ENCODE assay signal across 12 cellular contexts in genomic region chr5:115423541-115423940, GRCh38.
DNase-seq lines count a peak whose midpoint lies in the region; ATAC-seq and TF ChIP-seq lines count a peak whose summit lies in the region.
"Had no signal": no experiment of that assay in that cellular context is flagged by ENCODE, and none has a peak within 500 bp of the region (broad histone marks: within the 10 kb centered on the region; RNA-seq: fewer than 3 reads in every experiment).

No MANE protein-coding gene starts in this region.

- H3K9ac ChIP-seq in endodermal cell (ENCODE audit: extremely low read depth, low read length, poor library complexity, severe bottlenecking): no peak overlapping the region

- ATAC-seq in right cardiac atrium (peak; percentile 97 to 98), sciatic nerve (peak; percentile 95)

- H3K27me3 Mint-ChIP-seq in endodermal cell (ENCODE audit: insufficient read depth): peaks cover 34% of the 10 kb centered on the region
- peaks cover 14% of the 10 kb centered on the region for H3K27me3 Mint-ChIP-seq in activated T-helper 2 cell treated with anti-CD3 and anti-CD28 coated beads, Interferon-gamma antibody, Interleukin-2, Interleukin-4, amounts not matched to agents 10 μg/mL and 5 μg/mL and 100 μg/mL, durations not matched to agents 14 hours and 24 hours and 36 hours (ENCODE audit: low read depth)
- H3K27me3 Mint-ChIP-seq: brain had no signal

- DNase-seq in H4 (ENCODE audit: low spot score): peak; percentile 52
- peak; percentile 55 to 60 for DNase-seq in cardiac fibroblast (ENCODE audit: low read depth in 2 of 2)
- peak; percentile 73 to 89 (median 86) for DNase-seq in right cardiac atrium
- DNase-seq in sciatic nerve (ENCODE audit: low spot score): peak; percentile 58
- DNase-seq in NK-92 treated with Interleukin-12 subunit alpha and Interleukin-12 subunit beta, amount 100 ng/mL, for 24 hours (lab: John Stamatoyannopoulos, UW): no peak
- DNase-seq in T1000 (lab: John Stamatoyannopoulos, UW): no peak
- DNase-seq in endodermal cell: no peak
- no peak for DNase-seq in activated T-helper 2 cell treated with anti-CD3 and anti-CD28 coated beads, Interferon-gamma antibody, Interleukin-2, Interleukin-4, amounts not matched to agents 10 μg/mL and 5 μg/mL and 100 μg/mL, durations not matched to agents 14 hours and 24 hours and 36 hours (ENCODE audit: low spot score)
- DNase-seq: mesendoderm; NCI-H1417 treated with DMSO at 0.1 percent for 48 hours; stimulated activated CD8-positive, alpha-beta memory T cell treated with anti-CD3 and anti-CD28 coated beads, Interleukin-4, amount 100 ng/mL, for 48 hours had no signal

- H3K36me3 ChIP-seq in endodermal cell (ENCODE audit: control insufficient read depth, insufficient read depth, low read length): no peaks in the 10 kb centered on the region

- no peaks in the 10 kb centered on the region for H3K36me3 Mint-ChIP-seq in endodermal cell (ENCODE audit: low read depth)
- H3K36me3 Mint-ChIP-seq in activated T-helper 2 cell treated with anti-CD3 and anti-CD28 coated beads, Interferon-gamma antibody, Interleukin-2, Interleukin-4, amounts not matched to agents 10 μg/mL and 5 μg/mL and 100 μg/mL, durations not matched to agents 14 hours and 24 hours and 36 hours (ENCODE audit: low read depth): no peaks in the 10 kb centered on the region
- H3K36me3 Mint-ChIP-seq: brain had no signal

- no peak for TF ChIP-seq CTCF in cardiac fibroblast (IDR thresholded peaks at IDR 0.05; ENCODE audit: low read depth, low read length)
- no peak for TF ChIP-seq CTCF in endodermal cell (conservative IDR thresholded peaks at IDR 0.05)

- H3K4me1 ChIP-seq in right cardiac atrium (ENCODE audit: control insufficient read depth, insufficient read depth, low read length) (peaks cover 10% of the 10 kb centered on the region), endodermal cell (ENCODE audit: control insufficient read depth, insufficient read depth, low read length) (no peaks in the 10 kb centered on the region)

- intact Hi-C loops in right cardiac atrium (cut with DNase I) (loop anchor here in 1 of 4 donors (10.0 kb wide), 1 partner anchor 121 kb away; the partner anchor contains the start of gene FEM1C), sciatic nerve (cut with DNase I) (no loop called here)
- intact Hi-C loops in activated T-helper 2 cell treated with anti-CD3 and anti-CD28 coated beads, Interferon-gamma antibody, Interleukin-2, Interleukin-4, amounts not matched to agents 10 μg/mL and 5 μg/mL and 100 μg/mL, durations not matched to agents 14 hours and 24 hours and 36 hours (cut with micrococcal nuclease): no loop called here

- H3K27me3 ChIP-seq in right cardiac atrium (ENCODE audit: control insufficient read depth, insufficient read depth): no peaks in the 10 kb centered on the region
- peaks cover 34% of the 10 kb centered on the region for H3K27me3 ChIP-seq in endodermal cell (ENCODE audit: control insufficient read depth, insufficient read depth, low read length, poor library complexity, severe bottlenecking)

- no peaks in the 10 kb centered on the region for H3K9me3 Mint-ChIP-seq in endodermal cell
- no peaks in the 10 kb centered on the region for H3K9me3 Mint-ChIP-seq in activated T-helper 2 cell treated with anti-CD3 and anti-CD28 coated beads, Interferon-gamma antibody, Interleukin-2, Interleukin-4, amounts not matched to agents 10 μg/mL and 5 μg/mL and 100 μg/mL, durations not matched to agents 14 hours and 24 hours and 36 hours

- peaks cover 22% of the 10 kb centered on the region for H3K4me1 Mint-ChIP-seq in endodermal cell
- peaks cover 5% of the 10 kb centered on the region for H3K4me1 Mint-ChIP-seq in activated T-helper 2 cell treated with anti-CD3 and anti-CD28 coated beads, Interferon-gamma antibody, Interleukin-2, Interleukin-4, amounts not matched to agents 10 μg/mL and 5 μg/mL and 100 μg/mL, durations not matched to agents 14 hours and 24 hours and 36 hours (ENCODE audit: low read depth)

- H3K27ac Mint-ChIP-seq in endodermal cell: no peak overlapping the region
- no peak overlapping the region for H3K27ac Mint-ChIP-seq in activated T-helper 2 cell treated with anti-CD3 and anti-CD28 coated beads, Interferon-gamma antibody, Interleukin-2, Interleukin-4, amounts not matched to agents 10 μg/mL and 5 μg/mL and 100 μg/mL, durations not matched to agents 14 hours and 24 hours and 36 hours

- no peak overlapping the region for H3K4me3 ChIP-seq in cardiac fibroblast (replicated peaks in 1 of 2; ENCODE audit: low read depth in 2 of 2, low read length in 2 of 2)
- H3K4me3 ChIP-seq in right cardiac atrium (ENCODE audit: low read length): no peak overlapping the region
- no peak overlapping the region for H3K4me3 ChIP-seq in endodermal cell (ENCODE audit: low read length)

- H3K9me3 ChIP-seq in right cardiac atrium (ENCODE audit: control insufficient read depth, low read length) (no peaks in the 10 kb centered on the region), endodermal cell (ENCODE audit: control insufficient read depth, low read length) (no peaks in the 10 kb centered on the region)

- 10% methylated on average over 5 of the region's 5 CpGs for WGBS in right cardiac atrium
- WGBS in endodermal cell (ENCODE audit: insufficient coverage in 1 of 2, insufficient read length in 1 of 2), 2 experiments: 86 to 95% methylated on average over 1 to 5 of the region's 5 CpGs

- peak overlapping the region; percentile 91 for H3K27ac ChIP-seq in right cardiac atrium (ENCODE audit: low read length)
- H3K27ac ChIP-seq in endodermal cell (ENCODE audit: low read depth, low read length): no peak overlapping the region

- no peak overlapping the region for H3K4me3 Mint-ChIP-seq in endodermal cell
- H3K4me3 Mint-ChIP-seq in activated T-helper 2 cell treated with anti-CD3 and anti-CD28 coated beads, Interferon-gamma antibody, Interleukin-2, Interleukin-4, amounts not matched to agents 10 μg/mL and 5 μg/mL and 100 μg/mL, durations not matched to agents 14 hours and 24 hours and 36 hours (ENCODE audit: low read depth): no peak overlapping the region
- H3K4me3 Mint-ChIP-seq: brain had no signal

Comparison
In these comparisons a context has a peak if more than half of its experiments do, and no peak if none do; other contexts are left out.
1. DNase-seq: peak in H4 (single experiment), cardiac fibroblast (2 of 2), right cardiac atrium (3 of 3) and sciatic nerve (single experiment); none in NK-92 treated with Interleukin-12 subunit alpha and Interleukin-12 subunit beta, amount 100 ng/mL, for 24 hours (single experiment), T1000 (single experiment), endodermal cell (single experiment) and activated T-helper 2 cell treated with anti-CD3 and anti-CD28 coated beads, Interferon-gamma antibody, Interleukin-2, Interleukin-4, amounts not matched to agents 10 μg/mL and 5 μg/mL and 100 μg/mL, durations not matched to agents 14 hours and 24 hours and 36 hours (single experiment).